In genomic region chr1:54980528-54981241, GRCh38 we compare ENCODE assay signal across 1 cellular context.
TF ChIP-seq lines count a peak whose summit lies in the region.

TSS of gene TMEM61 (plus strand) at chr1:54980628. CDS start at chr1:54981066, 438 bp downstream.

TF ChIP-seq in SK-N-SH treated with all-trans-retinoic acid at 6 μM for 48 hours, 23 proteins besides CTCF, POLR2A, EP300 and RAD21 (continued from another document):
- TF ChIP-seq TSHZ2 (CRISPR knock-in tag; IDR thresholded peaks at IDR 0.05) (no peak), ESRRG (CRISPR knock-in tag; IDR thresholded peaks at IDR 0.05) (no peak), ZFP30 (CRISPR knock-in tag; IDR thresholded peaks at IDR 0.05) (no peak), CSDC2 (CRISPR knock-in tag; IDR thresholded peaks at IDR 0.05) (no peak), ARNTL (CRISPR knock-in tag; IDR thresholded peaks at IDR 0.05; ENCODE audit: borderline replicate concordance, low read depth) (no peak)
